ENCODE assay signal across 1 cellular context in genomic region chr7:139681812-139682135, GRCh38.
TF ChIP-seq lines count a peak whose summit lies in the region.

No MANE protein-coding gene starts in this region.

TF ChIP-seq in IMR-90, 13 proteins besides CTCF, POLR2A, EP300 and RAD21:
- TF ChIP-seq MXI1 (IDR thresholded peaks at IDR 0.05; ENCODE audit: borderline replicate concordance, low read depth, low read length) (no peak), FOS (IDR thresholded peaks at IDR 0.05; ENCODE audit: low read depth, low read length) (no peak), MAFK (IDR thresholded peaks at IDR 0.05; ENCODE audit: low read depth, low read length) (no peak), CHD1 (IDR thresholded peaks at IDR 0.05; ENCODE audit: low read depth, low read length) (no peak), NFE2L2 (IDR thresholded peaks at IDR 0.05; ENCODE audit: low read depth, low read length) (no peak), RCOR1 (IDR thresholded peaks at IDR 0.05; ENCODE audit: insufficient replicate concordance, low read length) (no peak), BHLHE40 (IDR thresholded peaks at IDR 0.05; ENCODE audit: low read depth, low read length) (no peak), MAZ (IDR thresholded peaks at IDR 0.05; ENCODE audit: borderline replicate concordance, low read depth, low read length) (no peak)
- TF ChIP-seq, protein P1, sequence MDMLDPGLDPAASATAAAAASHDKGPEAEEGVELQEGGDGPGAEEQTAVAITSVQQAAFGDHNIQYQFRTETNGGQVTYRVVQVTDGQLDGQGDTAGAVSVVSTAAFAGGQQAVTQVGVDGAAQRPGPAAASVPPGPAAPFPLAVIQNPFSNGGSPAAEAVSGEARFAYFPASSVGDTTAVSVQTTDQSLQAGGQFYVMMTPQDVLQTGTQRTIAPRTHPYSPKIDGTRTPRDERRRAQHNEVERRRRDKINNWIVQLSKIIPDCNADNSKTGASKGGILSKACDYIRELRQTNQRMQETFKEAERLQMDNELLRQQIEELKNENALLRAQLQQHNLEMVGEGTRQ (IDR thresholded peaks at IDR 0.05; ENCODE audit: low read depth, low read length), result no peak
